Comparison of ENCODE assay signal across 9 cellular contexts in genomic region chr14:21014761-21015190, GRCh38. TPM values are rescaled to one million over a fixed set of nuclear protein-coding genes. Genes with fewer than 3 reads are reported as not detected.
DNase-seq lines count a peak whose midpoint lies in the region; ATAC-seq and TF ChIP-seq lines count a peak whose summit lies in the region.
"Had no signal": no experiment of that assay in that cellular context is flagged by ENCODE, and none has a peak within 500 bp of the region (broad histone marks: within the 10 kb centered on the region; RNA-seq: fewer than 3 reads in every experiment).

No MANE protein-coding gene starts in this region.

- DNase-seq in ELF-1 (ENCODE audit: low read depth, low spot score) (peak; percentile 86), OCI-M2 (lab: John Stamatoyannopoulos, UW; ENCODE audit: unreplicated experiment) (peak; percentile 91), activated T-cell treated with anti-CD3 and anti-CD28 coated beads for 1 hour (ENCODE audit: low read depth) (peak; percentile 81), epithelial cell of proximal tubule (ENCODE audit: low read depth) (peak; percentile 38), naive B cell (peak; percentile 74)
- peak; percentile 76 for DNase-seq in Jurkat, Clone E6-1 (ENCODE audit: low read depth, low spot score)
- peak; percentile 60 to 76 for DNase-seq in stimulated activated CD8-positive, alpha-beta memory T cell treated with anti-CD3 and anti-CD28 coated beads, Interleukin-7, amount 100 ng/mL, for 1 hour (ENCODE audit: low read depth in 2 of 2)

- no peaks in the 10 kb centered on the region for H3K36me3 Mint-ChIP-seq in naive B cell

- H3K4me3 ChIP-seq in Jurkat, Clone E6-1 (ENCODE audit: low read length): no peak overlapping the region
- H3K4me3 ChIP-seq in epithelial cell of proximal tubule (ENCODE audit: low read depth, low read length): no peak overlapping the region

- peak; percentile 95 for TF ChIP-seq CTCF in epithelial cell of proximal tubule (conservative IDR thresholded peaks at IDR 0.05; ENCODE audit: low read depth, low read length)

- ATAC-seq in naive B cell (ENCODE audit: low read depth in 2 of 2) (peak; percentile 84 to 89), HG02571 (IDR thresholded peaks at IDR 0.05; ENCODE audit: unreplicated experiment) (no peak)

- H3K27me3 Mint-ChIP-seq in naive B cell: peaks cover 30 to 65% (median 45%) of the 10 kb centered on the region in 3 donors

- no peaks in the 10 kb centered on the region for H3K4me1 Mint-ChIP-seq in naive B cell

- no peak overlapping the region for H3K27ac Mint-ChIP-seq in naive B cell

- no peaks in the 10 kb centered on the region for H3K9me3 Mint-ChIP-seq in naive B cell

- H3K4me3 Mint-ChIP-seq in naive B cell: no peak overlapping the region

RNA-seq across cellular contexts. Expression of gene NDRG2, which starts 10.1 kb away (rescaled TPM):
- polyA plus RNA-seq in Jurkat, Clone E6-1 (2012; ENCODE audit: insufficient read depth, insufficient read length): 36.7 TPM
- 6.7 and 16.0 TPM in 2 replicates for total RNA-seq in epithelial cell of proximal tubule
- polyA plus RNA-seq in naive B cell (ENCODE audit: low read depth in 6 of 6): 1 to 10 TPM; 5.7 to 9.8 (median 7.1) TPM

RNA-seq across cellular contexts. Expression of gene TPPP2, which starts 15.2 kb away (rescaled TPM):
- polyA plus RNA-seq in Jurkat, Clone E6-1 (2012; ENCODE audit: insufficient read depth, insufficient read length): not detected
- not detected in 2 replicates for total RNA-seq in epithelial cell of proximal tubule
- not detected for polyA plus RNA-seq in naive B cell (ENCODE audit: low read depth in 6 of 6)

RNA-seq across cellular contexts. Expression of gene SLC39A2, which starts 15.7 kb away (rescaled TPM):
- not detected for polyA plus RNA-seq in Jurkat, Clone E6-1 (2012; ENCODE audit: insufficient read depth, insufficient read length)
- not detected in 2 replicates for total RNA-seq in epithelial cell of proximal tubule
- polyA plus RNA-seq in naive B cell (ENCODE audit: low read depth in 6 of 6): not detected

RNA-seq across cellular contexts. Expression of gene RNASE13, which starts 19.8 kb away (rescaled TPM):
- not detected for polyA plus RNA-seq in Jurkat, Clone E6-1 (2012; ENCODE audit: insufficient read depth, insufficient read length)
- total RNA-seq in epithelial cell of proximal tubule: not detected in 2 replicates
- not detected for polyA plus RNA-seq in naive B cell (ENCODE audit: low read depth in 6 of 6)
- polyA plus RNA-seq: esophagus had no signal

RNA-seq across cellular contexts. Expression of gene METTL17, which starts 25.0 kb away (rescaled TPM):
- 140 TPM for polyA plus RNA-seq in Jurkat, Clone E6-1 (2012; ENCODE audit: insufficient read depth, insufficient read length)
- 63.5 and 118 TPM in 2 replicates for total RNA-seq in epithelial cell of proximal tubule
- polyA plus RNA-seq in naive B cell (ENCODE audit: low read depth in 6 of 6): 10 to 100 TPM; 53.0 to 73.5 (median 59.7) TPM

Comparison
In these comparisons a context has a peak if more than half of its experiments do, and no peak if none do; other contexts are left out.
1. DNase-seq: peak in every context shown above with its lines; median percentile 91 in OCI-M2; 86 in ELF-1; 81 in activated T-cell treated with anti-CD3 and anti-CD28 coated beads for 1 hour; 76 in Jurkat, Clone E6-1; 74 in naive B cell; 68 in stimulated activated CD8-positive, alpha-beta memory T cell treated with anti-CD3 and anti-CD28 coated beads, Interleukin-7, amount 100 ng/mL, for 1 hour; 38 in epithelial cell of proximal tubule.